Comparison of ENCODE assay signal across 22 cellular contexts in genomic region chr14:79043194-79043889, GRCh38.
"Had no signal": no experiment of that assay in that cellular context is flagged by ENCODE, and none has a peak within 500 bp of the region (broad histone marks: within the 10 kb centered on the region; RNA-seq: fewer than 3 reads in every experiment).

No MANE protein-coding gene starts in this region.

- H3K27me3 Mint-ChIP-seq: progenitor cell of endocrine pancreas had no signal

- H3K4me1 ChIP-seq: heart left ventricle, suprapubic skin, tibial artery, upper lobe of left lung, vagina had no signal

- DNase-seq: effector memory CD4-positive, alpha-beta T cell; heart left ventricle; kidney glomerular epithelial cell; mammary epithelial cell; mucosa of descending colon; naive thymus-derived CD8-positive, alpha-beta T cell; right cardiac atrium; small intestine; stimulated activated CD4-positive, alpha-beta T cell treated with anti-CD3 and anti-CD28 coated beads, Interleukin-12 subunit alpha, Interleukin-12 subunit beta, amount 100 ng/mL, for 4 hours; stimulated activated naive CD4-positive, alpha-beta T cell treated with Interleukin-2 at 50 U/mL for 16 hours; tibial artery; upper lobe of left lung had no signal

- FAIRE-seq: endometrium, frontal cortex, islet of Langerhans, small intestine had no signal

- H3K4me3 Mint-ChIP-seq: naive thymus-derived CD8-positive, alpha-beta T cell had no signal

- H3K4me3 ChIP-seq: coronary artery, heart left ventricle, mucosa of descending colon, suprapubic skin, tibial artery, upper lobe of left lung, vagina had no signal

- H3K36me3 ChIP-seq: heart left ventricle, neutrophil, suprapubic skin, tibial artery, upper lobe of left lung, vagina had no signal

- H3K27ac ChIP-seq: coronary artery, heart left ventricle, neutrophil, suprapubic skin, tibial artery, upper lobe of left lung, vagina had no signal

- H3K27ac Mint-ChIP-seq: naive thymus-derived CD8-positive, alpha-beta T cell; progenitor cell of endocrine pancreas had no signal

- H3K4me1 Mint-ChIP-seq: naive thymus-derived CD8-positive, alpha-beta T cell had no signal

- ATAC-seq: esophagus mucosa; heart left ventricle; left lobe of liver; mucosa of descending colon; naive thymus-derived CD8-positive, alpha-beta T cell; right cardiac atrium had no signal

- H3K27me3 ChIP-seq: heart left ventricle, neutrophil, suprapubic skin, tibial artery, upper lobe of left lung, vagina had no signal
